In genomic region chr15:81309647-81310460, GRCh38 we compare ENCODE assay signal across 15 cellular contexts. TPM values are rescaled to one million over a fixed set of nuclear protein-coding genes. Genes with fewer than 3 reads are reported as not detected.
DNase-seq lines count a peak whose midpoint lies in the region; ATAC-seq and TF ChIP-seq lines count a peak whose summit lies in the region.
"Had no signal": no experiment of that assay in that cellular context is flagged by ENCODE, and none has a peak within 500 bp of the region (broad histone marks: within the 10 kb centered on the region; RNA-seq: fewer than 3 reads in every experiment).

No MANE protein-coding gene starts in this region.

- no peak overlapping the region for H3K4me3 Mint-ChIP-seq in activated naive CD4-positive, alpha-beta T cell treated with anti-CD3 and anti-CD28 coated beads, Interleukin-2, amount 50 U/mL, for 24 hours
- no peak overlapping the region for H3K4me3 Mint-ChIP-seq in effector memory CD8-positive, alpha-beta T cell
- no peak overlapping the region for H3K4me3 Mint-ChIP-seq in stimulated activated naive CD8-positive, alpha-beta T cell treated with anti-CD3 and anti-CD28 coated beads, Interleukin-15, amount 100 ng/mL, for 72 hours

- no peaks in the 10 kb centered on the region for H3K9me2 ChIP-seq in hepatocyte (replicated peaks; ENCODE audit: insufficient read depth)

- H3K27ac ChIP-seq in Peyer's patch (peak overlapping the region in 1 of 4 donors; percentile 78), upper lobe of left lung (no peak overlapping the region), hepatocyte (no peak overlapping the region)

- H3K27me3 ChIP-seq in Peyer's patch (no peaks in the 10 kb centered on the region), H7 (ENCODE audit: control insufficient read depth, insufficient read depth, low read length) (no peaks in the 10 kb centered on the region), upper lobe of left lung (no peaks in the 10 kb centered on the region), hepatocyte (no peaks in the 10 kb centered on the region)
- H3K27me3 ChIP-seq: stomach had no signal

- H3K27ac Mint-ChIP-seq in activated naive CD4-positive, alpha-beta T cell treated with anti-CD3 and anti-CD28 coated beads, Interleukin-2, amount 50 U/mL, for 24 hours: peak overlapping the region; percentile 90
- H3K27ac Mint-ChIP-seq in effector memory CD8-positive, alpha-beta T cell: peak overlapping the region; percentile 73 to 88
- no peak overlapping the region for H3K27ac Mint-ChIP-seq in stimulated activated naive CD8-positive, alpha-beta T cell treated with anti-CD3 and anti-CD28 coated beads, Interleukin-15, amount 100 ng/mL, for 72 hours

- H3K4me2 ChIP-seq in hepatocyte: no peak overlapping the region

- WGBS in upper lobe of left lung, 2 donors: 92 to 94% methylated on average over 8 of the region's 8 CpGs
- WGBS in hepatocyte (ENCODE audit: low lambda C conversion rate, missing lambda C conversion rate): 93% methylated on average over 8 of the region's 8 CpGs

- H3K36me3 Mint-ChIP-seq in activated naive CD4-positive, alpha-beta T cell treated with anti-CD3 and anti-CD28 coated beads, Interleukin-2, amount 50 U/mL, for 24 hours: peaks cover 36% of the 10 kb centered on the region
- peaks cover 64% of the 10 kb centered on the region for H3K36me3 Mint-ChIP-seq in effector memory CD8-positive, alpha-beta T cell (ENCODE audit: insufficient read depth)

- TF ChIP-seq POLR2A in Peyer's patch (IDR thresholded peaks at IDR 0.05): no peak
- TF ChIP-seq POLR2A in upper lobe of left lung (IDR thresholded peaks at IDR 0.05): no peak

- H3K4me1 ChIP-seq in Peyer's patch (peaks cover 0 to 13% (median 3%) of the 10 kb centered on the region in 4 donors), upper lobe of left lung (peaks cover 7 to 24% (median 16%) of the 10 kb centered on the region in 4 donors), hepatocyte (ENCODE audit: insufficient read depth) (no peaks in the 10 kb centered on the region)

- H3K36me3 ChIP-seq in Peyer's patch (peaks cover 0 to 41% (median 0%) of the 10 kb centered on the region in 3 donors), H7 (replicated peaks; ENCODE audit: control insufficient read depth, insufficient read depth, low read length) (no peaks in the 10 kb centered on the region; the same call in 1 of the 2 replicates), upper lobe of left lung (peaks cover 21 to 77% (median 33%) of the 10 kb centered on the region in 4 donors), hepatocyte (replicated peaks; ENCODE audit: insufficient read depth, low read depth) (no peaks in the 10 kb centered on the region)

- no peaks in the 10 kb centered on the region for H3K27me3 Mint-ChIP-seq in activated naive CD4-positive, alpha-beta T cell treated with anti-CD3 and anti-CD28 coated beads, Interleukin-2, amount 50 U/mL, for 24 hours
- no peaks in the 10 kb centered on the region for H3K27me3 Mint-ChIP-seq in effector memory CD8-positive, alpha-beta T cell
- no peaks in the 10 kb centered on the region for H3K27me3 Mint-ChIP-seq in stimulated activated naive CD8-positive, alpha-beta T cell treated with anti-CD3 and anti-CD28 coated beads, Interleukin-15, amount 100 ng/mL, for 72 hours

- no peak overlapping the region for H2AFZ ChIP-seq in hepatocyte

- H3K79me2 ChIP-seq in hepatocyte: no peaks in the 10 kb centered on the region

- H3K4me3 ChIP-seq in Peyer's patch (no peak overlapping the region), H7 (ENCODE audit: insufficient read depth, low read depth, low read length) (no peak overlapping the region), upper lobe of left lung (no peak overlapping the region), hepatocyte (no peak overlapping the region)
- H3K4me3 ChIP-seq: stomach had no signal

- TF ChIP-seq CTCF in Peyer's patch (IDR thresholded peaks at IDR 0.05) (no peak), upper lobe of left lung (IDR thresholded peaks at IDR 0.05) (no peak), hepatocyte (IDR thresholded peaks at IDR 0.05; ENCODE audit: poor library complexity) (no peak)

- DNase-seq in activated naive CD4-positive, alpha-beta T cell treated with Interleukin-2 at 50 U/mL for 16 hours: no peak
- peak; percentile 13 to 45 (median 24) for DNase-seq in Peyer's patch
- DNase-seq in effector memory CD8-positive, alpha-beta T cell: no peak
- no peak for DNase-seq in stimulated activated naive CD8-positive, alpha-beta T cell treated with anti-CD3 and anti-CD28 coated beads, Interleukin-15, amount 100 ng/mL, for 72 hours
- DNase-seq in H7: no peak
- DNase-seq in upper lobe of left lung: no peak
- no peak for DNase-seq in hepatocyte (ENCODE audit: low spot score)
- DNase-seq: activated CD4-positive, alpha-beta T cell treated with anti-CD3 and anti-CD28 coated beads, Interleukin-2, amount 50 U/mL, for 4 hours; DMS79; GOT3; hippocampal formation; mesenchymal stem cell; NCI-H1694 treated with DMSO at 0.1 percent for 48 hours; stomach had no signal

- H3K9me3 Mint-ChIP-seq in activated naive CD4-positive, alpha-beta T cell treated with anti-CD3 and anti-CD28 coated beads, Interleukin-2, amount 50 U/mL, for 24 hours: no peaks in the 10 kb centered on the region
- no peaks in the 10 kb centered on the region for H3K9me3 Mint-ChIP-seq in effector memory CD8-positive, alpha-beta T cell
- H3K9me3 Mint-ChIP-seq in stimulated activated naive CD8-positive, alpha-beta T cell treated with anti-CD3 and anti-CD28 coated beads, Interleukin-15, amount 100 ng/mL, for 72 hours: no peaks in the 10 kb centered on the region

- ATAC-seq in effector memory CD8-positive, alpha-beta T cell (replicated peaks): no peak
- ATAC-seq in stimulated activated naive CD8-positive, alpha-beta T cell treated with anti-CD3 and anti-CD28 coated beads, Interleukin-15, amount 100 ng/mL, for 72 hours: peak; percentile 14
- ATAC-seq in upper lobe of left lung (ENCODE audit: low FRiP score in 2 of 2): no peak

- no peak for TF ChIP-seq EP300 in upper lobe of left lung (IDR thresholded peaks at IDR 0.05)

- no peaks in the 10 kb centered on the region for H4K20me1 ChIP-seq in hepatocyte (ENCODE audit: insufficient read depth, poor library complexity, severe bottlenecking)

- H3K9me3 ChIP-seq in Peyer's patch: no peaks in the 10 kb centered on the region
- H3K9me3 ChIP-seq in upper lobe of left lung: no peaks in the 10 kb centered on the region
- no peaks in the 10 kb centered on the region for H3K9me3 ChIP-seq in hepatocyte (ENCODE audit: low read depth)
- H3K9me3 ChIP-seq: stomach had no signal

- peaks cover 85% of the 10 kb centered on the region for H3K4me1 Mint-ChIP-seq in activated naive CD4-positive, alpha-beta T cell treated with anti-CD3 and anti-CD28 coated beads, Interleukin-2, amount 50 U/mL, for 24 hours
- peaks cover 47 to 62% of the 10 kb centered on the region in 2 donors for H3K4me1 Mint-ChIP-seq in effector memory CD8-positive, alpha-beta T cell (ENCODE audit: low read depth in 2 of 2)
- peaks cover 95% of the 10 kb centered on the region for H3K4me1 Mint-ChIP-seq in stimulated activated naive CD8-positive, alpha-beta T cell treated with anti-CD3 and anti-CD28 coated beads, Interleukin-15, amount 100 ng/mL, for 72 hours

RNA-seq across cellular contexts. Expression of gene STARD5, which starts 14.1 kb away (rescaled TPM):
- total RNA-seq in Peyer's patch: 10 to 100 TPM; 37.8 to 39.6 (median 38.7) TPM
- 3.4 TPM in 2 replicates for total RNA-seq in H7 (2014; rRNA removed; shearing (Covaris generic))
- total RNA-seq in upper lobe of left lung: 1 to 10 TPM; 3.0 to 8.3 (median 5.6) TPM
- total RNA-seq in hepatocyte: 7.2 and 8.2 TPM in 2 replicates
- 10.6 and 13.7 TPM in 2 replicates for polyA plus RNA-seq in hepatocyte

Comparison
In these comparisons a context has a peak if more than half of its experiments do, and no peak if none do; other contexts are left out.
1. H3K27ac Mint-ChIP-seq: peak in activated naive CD4-positive, alpha-beta T cell treated with anti-CD3 and anti-CD28 coated beads, Interleukin-2, amount 50 U/mL, for 24 hours (single experiment) and effector memory CD8-positive, alpha-beta T cell (2 of 2); none in stimulated activated naive CD8-positive, alpha-beta T cell treated with anti-CD3 and anti-CD28 coated beads, Interleukin-15, amount 100 ng/mL, for 72 hours (0 of 2).
2. DNase-seq: peak in Peyer's patch (3 of 3); none in activated naive CD4-positive, alpha-beta T cell treated with Interleukin-2 at 50 U/mL for 16 hours (single experiment), effector memory CD8-positive, alpha-beta T cell (0 of 3), stimulated activated naive CD8-positive, alpha-beta T cell treated with anti-CD3 and anti-CD28 coated beads, Interleukin-15, amount 100 ng/mL, for 72 hours (0 of 2), H7 (single experiment), upper lobe of left lung (0 of 2) and hepatocyte (single experiment).